In the genomic region with DNA sequence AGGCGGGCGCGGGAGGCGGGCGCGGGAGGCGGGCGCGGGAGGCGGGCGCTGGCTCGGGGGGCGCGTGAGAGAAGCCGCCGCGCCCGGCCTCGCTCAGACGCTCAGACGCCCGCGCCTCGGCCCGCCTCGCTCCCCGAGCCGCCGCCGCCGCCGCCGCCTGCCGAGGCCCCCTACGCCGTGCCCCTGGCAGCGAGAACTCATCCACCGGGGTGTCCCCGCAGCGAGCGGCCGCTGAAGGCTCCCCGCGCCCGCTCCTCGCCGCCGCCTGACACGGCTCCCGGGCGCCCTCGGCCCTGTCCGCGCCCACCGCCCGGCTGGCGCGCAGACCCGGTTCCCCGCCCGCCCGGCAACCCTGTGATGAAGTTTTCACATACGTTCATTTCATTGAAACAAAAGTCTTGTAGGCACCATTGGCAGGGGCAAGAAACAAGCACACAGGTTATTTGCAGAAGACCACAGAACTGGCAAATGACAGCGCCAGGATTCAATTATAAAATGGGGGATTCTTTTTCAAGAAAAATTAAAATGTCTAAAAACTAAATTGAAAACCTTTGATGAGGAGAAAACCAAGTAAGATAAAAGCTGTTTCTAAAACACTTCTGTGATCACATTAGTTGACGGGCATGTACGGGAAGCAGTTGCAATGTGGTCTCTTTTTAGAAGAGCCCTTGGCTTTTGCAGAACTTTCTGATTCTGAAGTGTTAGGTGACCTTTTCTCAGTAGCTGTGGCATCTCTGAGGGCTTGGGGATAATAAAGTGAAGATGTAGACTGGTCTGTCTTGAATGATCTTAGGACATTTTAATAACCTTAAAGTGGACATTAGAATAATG, we compare ENCODE assay signal across 9 cellular contexts. TPM values are rescaled to one million over a fixed set of nuclear protein-coding genes. Genes with fewer than 3 reads are reported as not detected.
A peak's percentile ranks its signal among the peaks of the same experiment; 100 is the strongest.
DNase-seq lines count a peak whose midpoint lies in the region; ATAC-seq and TF ChIP-seq lines count a peak whose summit lies in the region.
"Had no signal": no experiment of that assay in that cellular context is flagged by ENCODE, and none has a peak within 500 bp of the region (broad histone marks: within the 10 kb centered on the region; RNA-seq: fewer than 3 reads in every experiment).

No MANE protein-coding gene starts in this region.

- no peak overlapping the region for H3K27ac ChIP-seq in endodermal cell (ENCODE audit: low read depth, low read length)
- H3K27ac ChIP-seq: 22Rv1 had no signal

- H3K4me3 ChIP-seq in endodermal cell (ENCODE audit: low read length): peak overlapping the region; percentile 59

- WGBS in endodermal cell (ENCODE audit: insufficient coverage in 1 of 2, insufficient read length in 1 of 2), 2 experiments: 7 to 21% methylated on average over 20 to 66 of the region's 66 CpGs

- H3K36me3 Mint-ChIP-seq in endodermal cell (ENCODE audit: low read depth): no peaks in the 10 kb centered on the region

- peak; percentile 53 for DNase-seq in DMS 273 (lab: John Stamatoyannopoulos, UW; ENCODE audit: unreplicated experiment)
- no peak for DNase-seq in DMS 273 treated with DMSO at 0.1 percent for 48 hours (lab: John Stamatoyannopoulos, UW)
- peak; percentile 5 for DNase-seq in NCI-H345 (lab: John Stamatoyannopoulos, UW)
- DNase-seq in endodermal cell: peak; percentile 65
- DNase-seq in omental fat pad (ENCODE audit: low spot score): no peak
- no peak for DNase-seq in DMS153 treated with DMSO at 0.1 percent for 48 hours (lab: John Stamatoyannopoulos, UW; ENCODE audit: unreplicated experiment)
- no peak for DNase-seq in NCI-H1930 (lab: John Stamatoyannopoulos, UW)

- H3K4me1 Mint-ChIP-seq in endodermal cell: peaks cover 15% of the 10 kb centered on the region

- no peak overlapping the region for H3K27ac Mint-ChIP-seq in endodermal cell

- peaks cover under 1% of the 10 kb centered on the region for H3K4me1 ChIP-seq in endodermal cell (ENCODE audit: control insufficient read depth, insufficient read depth, low read length)

- peaks cover 8% of the 10 kb centered on the region for H3K9me3 Mint-ChIP-seq in endodermal cell

- peak overlapping the region; percentile 69 for H3K4me3 Mint-ChIP-seq in endodermal cell

- TF ChIP-seq CTCF in endodermal cell (conservative IDR thresholded peaks at IDR 0.05) (no peak), omental fat pad (IDR thresholded peaks at IDR 0.05) (no peak)

- no peak overlapping the region for H3K9ac ChIP-seq in endodermal cell (ENCODE audit: extremely low read depth, low read length, poor library complexity, severe bottlenecking)

- peaks cover 33% of the 10 kb centered on the region for H3K27me3 ChIP-seq in endodermal cell (ENCODE audit: control insufficient read depth, insufficient read depth, low read length, poor library complexity, severe bottlenecking)

- ATAC-seq in omental fat pad (ENCODE audit: low FRiP score) (peak; percentile 21), HG02973 (IDR thresholded peaks at IDR 0.05; ENCODE audit: unreplicated experiment) (no peak)

- no peaks in the 10 kb centered on the region for H3K36me3 ChIP-seq in endodermal cell (ENCODE audit: control insufficient read depth, insufficient read depth, low read length)

- no peaks in the 10 kb centered on the region for H3K9me3 ChIP-seq in endodermal cell (ENCODE audit: control insufficient read depth, low read length)

- peaks cover 40% of the 10 kb centered on the region for H3K27me3 Mint-ChIP-seq in endodermal cell (ENCODE audit: insufficient read depth)

RNA-seq across cellular contexts. Expression of gene TUBA3D, which starts 50.5 kb away (rescaled TPM):
- total RNA-seq in endodermal cell (not detected), omental fat pad (not detected)
- not detected for polyA plus RNA-seq in endodermal cell (2013, experiment 1 of 2)
- polyA plus RNA-seq in endodermal cell (2013, experiment 2 of 2): not detected

Comparison
In these comparisons a context has a peak if more than half of its experiments do, and no peak if none do; other contexts are left out.
1. DNase-seq: peak in DMS 273 (single experiment), NCI-H345 (single experiment) and endodermal cell (single experiment); none in DMS 273 treated with DMSO at 0.1 percent for 48 hours (single experiment), omental fat pad (single experiment), DMS153 treated with DMSO at 0.1 percent for 48 hours (single experiment) and NCI-H1930 (0 of 2).